1 cellular context compared by ENCODE assay signal in genomic region chr1:110339427-110340206, GRCh38.
A peak's percentile ranks its signal among the peaks of the same experiment; 100 is the strongest.
TF ChIP-seq lines count a peak whose summit lies in the region.

No MANE protein-coding gene starts in this region.

TF ChIP-seq in HepG2, 621 proteins besides CTCF, POLR2A, EP300 and RAD21 (continued from another document and continues in another):
- TF ChIP-seq U2AF1 (optimal IDR thresholded peaks at IDR 0.05; ENCODE audit: low read depth, low read length) (peak; percentile 11), ZSCAN5A (CRISPR knock-in tag; IDR thresholded peaks at IDR 0.05; ENCODE audit: borderline replicate concordance) (no peak), GTF3A (CRISPR knock-in tag; conservative IDR thresholded peaks at IDR 0.05) (no peak), ZBTB44 (CRISPR knock-in tag; IDR thresholded peaks at IDR 0.05) (no peak), PTBP1 (IDR thresholded peaks at IDR 0.05; ENCODE audit: low read depth, low read length, poor library complexity, severe bottlenecking) (no peak), ZNF607 (CRISPR knock-in tag; IDR thresholded peaks at IDR 0.05; ENCODE audit: borderline replicate concordance) (peak; percentile 34; the same call in 1 of the 2 replicates), ZNF598 (CRISPR knock-in tag; IDR thresholded peaks at IDR 0.05; ENCODE audit: borderline replicate concordance) (no peak), ARID3A (IDR thresholded peaks at IDR 0.05; ENCODE audit: low read depth, low read length) (no peak), SMAD1 (CRISPR knock-in tag; IDR thresholded peaks at IDR 0.05; ENCODE audit: borderline replicate concordance, low read depth) (no peak), ZNF746 (CRISPR knock-in tag; IDR thresholded peaks at IDR 0.05) (0 out of 2 replicates have a peak, but pooled peaks have one; percentile 59), ZNF407 (CRISPR knock-in tag; IDR thresholded peaks at IDR 0.05; ENCODE audit: not compliant biosample characterization) (no peak), SRF (IDR thresholded peaks at IDR 0.05; ENCODE audit: low read depth, low read length) (no peak), CBX5 (CRISPR knock-in tag; IDR thresholded peaks at IDR 0.05; ENCODE audit: borderline replicate concordance) (no peak; the same call in 1 of the 2 replicates), ZNF557 (CRISPR knock-in tag; IDR thresholded peaks at IDR 0.05) (no peak), SOX5 (CRISPR knock-in tag; IDR thresholded peaks at IDR 0.05; ENCODE audit: borderline replicate concordance) (no peak), ONECUT2 (CRISPR knock-in tag; IDR thresholded peaks at IDR 0.05) (0 out of 2 replicates have a peak, but pooled peaks have one; percentile 32), TRIM22 (IDR thresholded peaks at IDR 0.05) (no peak), CBFB (CRISPR knock-in tag; IDR thresholded peaks at IDR 0.05) (no peak), TP53 (CRISPR knock-in tag; conservative IDR thresholded peaks at IDR 0.05) (no peak), ZBTB7A (CRISPR knock-in tag; IDR thresholded peaks at IDR 0.05) (no peak), HDAC1 (CRISPR knock-in tag; IDR thresholded peaks at IDR 0.05) (peak; percentile 47; the same call in 1 of the 2 replicates), ZNF740 (CRISPR knock-in tag; IDR thresholded peaks at IDR 0.05) (0 out of 2 replicates have a peak, but pooled peaks have one; percentile 6), ARHGAP35 (CRISPR knock-in tag; IDR thresholded peaks at IDR 0.05; ENCODE audit: borderline replicate concordance) (peak; percentile 60; the same call in 1 of the 2 replicates), HIC2 (CRISPR knock-in tag; IDR thresholded peaks at IDR 0.05; ENCODE audit: low read depth) (no peak), SUZ12 (IDR thresholded peaks at IDR 0.05; ENCODE audit: low read depth, low read length) (no peak), THAP8 (CRISPR knock-in tag; IDR thresholded peaks at IDR 0.05; ENCODE audit: borderline replicate concordance) (no peak), PAF1 (CRISPR knock-in tag; IDR thresholded peaks at IDR 0.05) (no peak), REST (IDR thresholded peaks at IDR 0.05; ENCODE audit: borderline replicate concordance in 1 of 2, low read depth in 1 of 2, low read length in 2 of 2) (peak in 1 of 2 experiments; percentile 71; a peak in 1 of 4 replicates), BCLAF1 (IDR thresholded peaks at IDR 0.05) (no peak), ZBTB1 (CRISPR knock-in tag; IDR thresholded peaks at IDR 0.05; ENCODE audit: borderline replicate concordance) (no peak)
